In the genomic region with DNA sequence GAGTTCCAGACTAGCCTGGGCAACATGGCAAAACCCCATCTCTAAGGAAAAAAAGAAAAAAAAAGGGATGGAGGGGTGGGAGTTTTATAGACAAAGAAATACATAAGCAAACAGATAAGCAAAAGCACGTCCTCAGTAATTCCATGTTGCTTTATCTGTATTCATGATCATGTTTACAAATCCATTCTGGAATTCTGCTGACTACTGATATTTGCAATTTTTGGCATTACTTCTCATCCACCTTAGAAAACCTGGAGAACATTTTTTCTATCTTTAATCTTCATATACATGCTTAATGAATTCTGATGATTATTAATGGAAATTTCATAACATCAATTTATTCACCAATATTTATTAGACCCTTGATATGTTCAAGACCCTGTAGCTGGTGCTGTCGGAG, we compare ENCODE assay signal across 22 cellular contexts. TPM values are rescaled to one million over a fixed set of nuclear protein-coding genes. Genes with fewer than 3 reads are reported as not detected.
DNase-seq lines count a peak whose midpoint lies in the region; ATAC-seq, FAIRE-seq and TF ChIP-seq lines count a peak whose summit lies in the region.
"Had no signal": no experiment of that assay in that cellular context is flagged by ENCODE, and none has a peak within 500 bp of the region (broad histone marks: within the 10 kb centered on the region; RNA-seq: fewer than 3 reads in every experiment).

No MANE protein-coding gene starts in this region.

- no peak overlapping the region for H3K27ac ChIP-seq in HepG2 (ENCODE audit: extremely low read length, insufficient read depth, low read length)
- no peak overlapping the region for H3K27ac ChIP-seq in right lobe of liver
- no peak overlapping the region for H3K27ac ChIP-seq in naive thymus-derived CD4-positive, alpha-beta T cell (ENCODE audit: low read depth, low read length)
- H3K27ac ChIP-seq: BLaER1, SK-N-MC had no signal

- no peak overlapping the region for H3K4me3 Mint-ChIP-seq in T-cell
- H3K4me3 Mint-ChIP-seq in naive thymus-derived CD4-positive, alpha-beta T cell: peak overlapping the region in 4 of 10 donors; percentile 5 to 82 (median 31)
- no peak overlapping the region for H3K4me3 Mint-ChIP-seq in activated naive CD4-positive, alpha-beta T cell treated with anti-CD3 and anti-CD28 coated beads, Interleukin-2, amount 10 ng/mL, durations not matched to agents 7 days and 5 days

- peak overlapping the region; percentile 15 to 88 for H3K27ac Mint-ChIP-seq in T-cell
- H3K27ac Mint-ChIP-seq in naive thymus-derived CD4-positive, alpha-beta T cell: peak overlapping the region in 6 of 9 donors; percentile 20 to 96 (median 94)
- no peak overlapping the region for H3K27ac Mint-ChIP-seq in activated naive CD4-positive, alpha-beta T cell treated with anti-CD3 and anti-CD28 coated beads, Interleukin-2, amount 10 ng/mL, durations not matched to agents 7 days and 5 days

- H3K4me1 ChIP-seq in HepG2 (ENCODE audit: insufficient read depth, low read length) (peaks cover 19% of the 10 kb centered on the region), right lobe of liver (peaks cover 0 to 24% (median 11%) of the 10 kb centered on the region in 4 donors)
- H3K4me1 ChIP-seq in naive thymus-derived CD4-positive, alpha-beta T cell (ENCODE audit: control insufficient read depth in 2 of 2, insufficient read depth in 2 of 2, low read length in 2 of 2): peaks cover 13 to 18% of the 10 kb centered on the region in 2 donors

- H3K9me3 ChIP-seq in HepG2 (ENCODE audit: low read length) (no peaks in the 10 kb centered on the region), right lobe of liver (no peaks in the 10 kb centered on the region)
- no peaks in the 10 kb centered on the region for H3K9me3 ChIP-seq in naive thymus-derived CD4-positive, alpha-beta T cell (ENCODE audit: control insufficient read depth in 2 of 3, low read length in 3 of 3)
- H3K9me3 ChIP-seq: BLaER1, MG63 had no signal

- no peak for FAIRE-seq in HepG2 (lab: Jason Lieb, UNC)
- FAIRE-seq: GM19239, H54, RCC 7860 had no signal

- no peak overlapping the region for H3K4me2 ChIP-seq in HepG2 (ENCODE audit: low read depth, low read length)

- no peak for TF ChIP-seq CTCF in HepG2 (CRISPR knock-in tag; IDR thresholded peaks at IDR 0.05)
- TF ChIP-seq CTCF in right lobe of liver (IDR thresholded peaks at IDR 0.05): no peak

- no peak for DNase-seq in HepG2 (ENCODE audit: low spot score)
- no peak for DNase-seq in right lobe of liver
- no peak for DNase-seq in T-cell
- DNase-seq in naive thymus-derived CD4-positive, alpha-beta T cell: no peak
- no peak for DNase-seq in DMS153 treated with DMSO at 0.1 percent for 48 hours (lab: John Stamatoyannopoulos, UW; ENCODE audit: unreplicated experiment)
- no peak for DNase-seq in activated naive CD4-positive, alpha-beta T cell treated with anti-CD3 and anti-CD28 coated beads, Interleukin-2, amount 10 ng/mL, durations not matched to agents 7 days and 5 days
- DNase-seq: DMS153, KG1, MG63, NCI-H1105 treated with DMSO at 0.1 percent for 48 hours, NCI-H146, NCI-H1930, NCI-H446, NCI-H524 treated with DMSO at 0.1 percent for 48 hours, NCI-H774, SIG-M5 had no signal

- intact Hi-C loops in HepG2 (cut with micrococcal nuclease; ENCODE audit: unreplicated experiment): no loop called here
- intact Hi-C loops in right lobe of liver (cut with DNase I): no loop called here
- intact Hi-C loops in naive thymus-derived CD4-positive, alpha-beta T cell (cut with micrococcal nuclease): loop anchor here (2.0 to 5.0 kb wide), 2 partner anchors 1449 to 1499 kb away; partner anchors contain the start of genes CFAP68 (in 1 of the 2) and FDXACB1 (in 1 of the 2)

- H3K4me1 Mint-ChIP-seq in T-cell: peaks cover 34 to 38% (median 35%) of the 10 kb centered on the region in 3 donors
- peaks cover 17 to 43% (median 33%) of the 10 kb centered on the region in 7 donors for H3K4me1 Mint-ChIP-seq in naive thymus-derived CD4-positive, alpha-beta T cell
- H3K4me1 Mint-ChIP-seq in activated naive CD4-positive, alpha-beta T cell treated with anti-CD3 and anti-CD28 coated beads, Interleukin-2, amount 10 ng/mL, durations not matched to agents 7 days and 5 days: peaks cover 33% of the 10 kb centered on the region

- no peak overlapping the region for H3K9ac ChIP-seq in HepG2 (ENCODE audit: insufficient read depth, low read depth, low read length)
- H3K9ac ChIP-seq: BLaER1 had no signal

- no peaks in the 10 kb centered on the region for H3K9me3 Mint-ChIP-seq in T-cell
- H3K9me3 Mint-ChIP-seq in naive thymus-derived CD4-positive, alpha-beta T cell: no peaks in the 10 kb centered on the region
- H3K9me3 Mint-ChIP-seq in activated naive CD4-positive, alpha-beta T cell treated with anti-CD3 and anti-CD28 coated beads, Interleukin-2, amount 10 ng/mL, durations not matched to agents 7 days and 5 days: no peaks in the 10 kb centered on the region

- no peaks in the 10 kb centered on the region for H4K20me1 ChIP-seq in HepG2 (ENCODE audit: insufficient read depth, low read length)

- BruUV-seq in HepG2 (replicated peaks; lab: Mats Ljungman, UMichigan): no TSS peak

- no peak for TF ChIP-seq EP300 in HepG2 (IDR thresholded peaks at IDR 0.05; ENCODE audit: low read depth in 2 of 2, low read length in 2 of 2)
- TF ChIP-seq EP300 in HepG2 (CRISPR knock-in tag; IDR thresholded peaks at IDR 0.05; ENCODE audit: borderline replicate concordance): no peak

- TF ChIP-seq POLR2A in HepG2 (IDR thresholded peaks at IDR 0.05; ENCODE audit: insufficient read depth in 1 of 2, low read depth in 2 of 2, low read length in 2 of 2) (no peak), right lobe of liver (IDR thresholded peaks at IDR 0.05) (no peak)

- in situ Hi-C loops in HepG2 (cut with HindIII; ENCODE audit: extremely low pct_ligation_motif_present, low pct_unique_long_range_greater_than_20kb): no loop called here

- H3K36me3 ChIP-seq in HepG2 (replicated peaks in 1 of 2; ENCODE audit: control insufficient read depth in 1 of 2, insufficient read depth in 2 of 2, low read length in 2 of 2) (no peaks in the 10 kb centered on the region), right lobe of liver (no peaks in the 10 kb centered on the region)
- H3K36me3 ChIP-seq in naive thymus-derived CD4-positive, alpha-beta T cell (ENCODE audit: control insufficient read depth in 2 of 3, insufficient read depth in 3 of 3, low read length in 3 of 3): peaks cover 0 to 4% (median 0%) of the 10 kb centered on the region in 3 experiments
- H3K36me3 ChIP-seq: BLaER1, MG63 had no signal

- no peak overlapping the region for H2AFZ ChIP-seq in HepG2 (ENCODE audit: low read length)

- POLR2A ChIA-PET in HepG2 (lab: Yijun Ruan, JAX): no interaction called here
- POLR2A ChIA-PET in T-cell (lab: Charles Lee): no interaction called here
- POLR2A ChIA-PET in naive thymus-derived CD4-positive, alpha-beta T cell (lab: Charles Lee): interaction anchor here (0.6 kb wide), 1 partner anchor 1722 kb away, joined by 3 read pairs; no protein-coding TSS in a partner anchor

- H3K36me3 Mint-ChIP-seq in T-cell: no peaks in the 10 kb centered on the region
- no peaks in the 10 kb centered on the region for H3K36me3 Mint-ChIP-seq in naive thymus-derived CD4-positive, alpha-beta T cell
- H3K36me3 Mint-ChIP-seq in activated naive CD4-positive, alpha-beta T cell treated with anti-CD3 and anti-CD28 coated beads, Interleukin-2, amount 10 ng/mL, durations not matched to agents 7 days and 5 days: no peaks in the 10 kb centered on the region

- H3K4me3 ChIP-seq in HepG2 (replicated peaks in 1 of 3; ENCODE audit: insufficient read depth in 1 of 3, low read depth in 2 of 3, low read length in 3 of 3) (no peak overlapping the region), right lobe of liver (no peak overlapping the region)
- H3K4me3 ChIP-seq in naive thymus-derived CD4-positive, alpha-beta T cell (ENCODE audit: low read length): no peak overlapping the region
- H3K4me3 ChIP-seq: BLaER1, MG63, SK-N-MC had no signal

- H3K27me3 ChIP-seq in HepG2 (ENCODE audit: control insufficient read depth in 1 of 2, insufficient read depth in 2 of 2, low read length in 2 of 2) (peaks cover 0 to 6% of the 10 kb centered on the region in 2 experiments; a peak in 2 of 5 replicates), right lobe of liver (no peaks in the 10 kb centered on the region)
- no peaks in the 10 kb centered on the region for H3K27me3 ChIP-seq in naive thymus-derived CD4-positive, alpha-beta T cell (ENCODE audit: control insufficient read depth in 2 of 2, insufficient read depth in 2 of 2, low read length in 2 of 2)
- H3K27me3 ChIP-seq: BLaER1, MG63 had no signal

- WGBS in HepG2 (ENCODE audit: low lambda C conversion rate): 54% methylated on average over 2 of the region's 2 CpGs
- WGBS in right lobe of liver (ENCODE audit: insufficient coverage, low coverage, low lambda C conversion rate, missing lambda C conversion rate): 84% methylated on average over 2 of the region's 2 CpGs

- peaks cover 25% of the 10 kb centered on the region for H3K79me2 ChIP-seq in HepG2 (ENCODE audit: insufficient read depth, low read length)

- CTCF ChIA-PET in HepG2 (lab: Yijun Ruan, JAX; ENCODE audit: low intra/inter-chr PET ratio, low total read pairs): no interaction called here
- CTCF ChIA-PET in T-cell (lab: Charles Lee): interaction anchor here in 1 of 2 donors (1.5 kb wide), 1 partner anchor 18 kb away, joined by 3 read pairs; no protein-coding TSS in a partner anchor
- CTCF ChIA-PET in naive thymus-derived CD4-positive, alpha-beta T cell (lab: Charles Lee): no interaction called here
- CTCF ChIA-PET in activated naive CD4-positive, alpha-beta T cell treated with anti-CD3 and anti-CD28 coated beads, Interleukin-2, amount 10 ng/mL, durations not matched to agents 7 days and 5 days (lab: Charles Lee): interaction anchor here (1.5 to 8.1 kb wide), 2 partner anchors 51 to 228 kb away, joined by 3 to 89 read pairs; no protein-coding TSS in a partner anchor

- H3K27me3 Mint-ChIP-seq in T-cell: no peaks in the 10 kb centered on the region
- H3K27me3 Mint-ChIP-seq in naive thymus-derived CD4-positive, alpha-beta T cell: no peaks in the 10 kb centered on the region
- H3K27me3 Mint-ChIP-seq in activated naive CD4-positive, alpha-beta T cell treated with anti-CD3 and anti-CD28 coated beads, Interleukin-2, amount 10 ng/mL, durations not matched to agents 7 days and 5 days: no peaks in the 10 kb centered on the region

- ATAC-seq in HepG2: no peak
- ATAC-seq in right lobe of liver: no peak
- ATAC-seq in T-cell (replicated peaks in 1 of 4): no peak
- no peak for ATAC-seq in naive thymus-derived CD4-positive, alpha-beta T cell
- ATAC-seq in HG02938 (IDR thresholded peaks at IDR 0.05; ENCODE audit: unreplicated experiment): no peak

- TF ChIP-seq RAD21 in HepG2 (CRISPR knock-in tag; IDR thresholded peaks at IDR 0.05): no peak

RNA-seq across cellular contexts. Expression of gene FDX1, which starts 1.7 kb away (rescaled TPM):
- total RNA-seq in HepG2 (2016; rRNA removed; fragmentation: Illumina TruSeq; extraction: Trizol): 13.1 and 14.5 TPM in 2 replicates
- 14.6 and 14.8 TPM in 2 replicates for total RNA-seq in HepG2 (2016; cell fraction: cytosol; rRNA removed; fragmentation: Illumina TruSeq; extraction: Trizol; ENCODE audit: low read depth)
- total RNA-seq in HepG2 (2016; cell fraction: insoluble cytoplasmic fraction; rRNA removed; fragmentation: Illumina TruSeq; extraction: Trizol): 12.6 and 14.3 TPM in 2 replicates
- total RNA-seq in HepG2 (2016; cell fraction: membrane; rRNA removed; fragmentation: Illumina TruSeq; extraction: Trizol): 16.4 and 17.5 TPM in 2 replicates
- 5.5 and 6.1 TPM in 2 replicates for total RNA-seq in HepG2 (2016; cell fraction: nucleus; rRNA removed; fragmentation: Illumina TruSeq; extraction: Trizol)
- 3.4 and 4.5 TPM in 2 replicates for polyA plus RNA-seq in HepG2 (2011; rRNA removed)
- polyA plus RNA-seq in HepG2 (2011; cell fraction: cytosol; rRNA removed): 2.4 and 3.4 TPM in 2 replicates
- polyA plus RNA-seq in HepG2 (2011; cell fraction: nucleus; rRNA removed): 0.63 and 1.1 TPM in 2 replicates
- polyA plus RNA-seq in HepG2 (2012): 6.8 and 7.0 TPM in 2 replicates
- 18.5 and 18.8 TPM in 2 replicates for polyA plus RNA-seq in HepG2 (2016; cell fraction: cytosol; fragmentation: Illumina TruSeq; extraction: Trizol; ENCODE audit: low read depth)
- 15.6 and 17.9 TPM in 2 replicates for polyA plus RNA-seq in HepG2 (2016; cell fraction: insoluble cytoplasmic fraction; fragmentation: Illumina TruSeq; extraction: Trizol; ENCODE audit: low read depth)
- 15.9 and 16.3 TPM in 2 replicates for polyA plus RNA-seq in HepG2 (2016; cell fraction: membrane; fragmentation: Illumina TruSeq; extraction: Trizol; ENCODE audit: low read depth)
- polyA plus RNA-seq in HepG2 (2016; cell fraction: nucleus; fragmentation: Illumina TruSeq; extraction: Trizol; ENCODE audit: insufficient read depth, low read depth): 8.7 and 9.1 TPM in 2 replicates
- polyA minus RNA-seq in HepG2 (2011; rRNA and poly(A)+ RNA removed; ENCODE audit: low replicate concordance): 1.1 and 2.3 TPM in 2 replicates
- 1.8 and 2.5 TPM in 2 replicates for polyA minus RNA-seq in HepG2 (2011; cell fraction: cytosol; rRNA and poly(A)+ RNA removed)
- polyA minus RNA-seq in HepG2 (2011; cell fraction: nucleus; rRNA and poly(A)+ RNA removed): 2.0 and 2.2 TPM in 2 replicates
- total RNA-seq in right lobe of liver: 10 to 100 TPM; 20.6 to 42.6 (median 25.1) TPM
- 10 to 100 TPM in 4 of 5 donors, 1 to 10 TPM in 1; 9.1 to 12.5 (median 10.1) TPM for total RNA-seq in T-cell
- 10 to 100 TPM in 3 of 5 experiments, 1 to 10 TPM in 2; 7.7 to 11.2 (median 10.8) TPM for total RNA-seq in naive thymus-derived CD4-positive, alpha-beta T cell
- polyA plus RNA-seq in naive thymus-derived CD4-positive, alpha-beta T cell: 10 to 100 TPM; 12.3 to 18.5 TPM

Comparison
In these comparisons a context has a peak if more than half of its experiments do, and no peak if none do; other contexts are left out.
1. intact Hi-C loops: an anchor here in naive thymus-derived CD4-positive, alpha-beta T cell (2.0 to 5.0 kb wide); none called in HepG2 and right lobe of liver.